28 cellular contexts compared by ENCODE assay signal in the genomic region with DNA sequence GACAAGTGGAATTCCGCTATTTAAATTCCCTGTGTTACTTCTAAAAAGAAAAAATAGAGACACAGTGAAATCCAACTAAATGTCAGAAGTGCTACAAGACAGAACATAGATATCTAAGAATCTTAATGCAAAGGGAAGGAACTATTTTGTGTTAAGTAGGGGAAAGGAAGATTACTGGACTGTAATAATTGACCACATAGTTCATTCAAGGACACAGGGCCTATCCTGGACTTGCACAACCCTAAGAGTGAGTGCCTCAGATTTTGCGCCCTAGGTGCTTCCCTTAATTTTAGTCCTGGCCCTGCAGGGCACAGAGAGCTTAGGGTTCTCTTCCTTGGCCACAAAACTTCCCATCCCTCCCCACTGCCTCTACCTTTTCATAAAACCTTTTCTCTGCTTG. TPM values are rescaled to one million over a fixed set of nuclear protein-coding genes. Genes with fewer than 3 reads are reported as not detected.
A peak's percentile ranks its signal among the peaks of the same experiment; 100 is the strongest.
DNase-seq lines count a peak whose midpoint lies in the region; ATAC-seq and TF ChIP-seq lines count a peak whose summit lies in the region.
"Had no signal": no experiment of that assay in that cellular context is flagged by ENCODE, and none has a peak within 500 bp of the region (broad histone marks: within the 10 kb centered on the region; RNA-seq: fewer than 3 reads in every experiment).

No MANE protein-coding gene starts in this region.

- H3K9me2 ChIP-seq in PC-9 (ENCODE audit: insufficient read depth), result no peaks in the 10 kb centered on the region

- no peak for TF ChIP-seq POLR2A in right lobe of liver (IDR thresholded peaks at IDR 0.05)

- no peaks in the 10 kb centered on the region for H3K27me3 ChIP-seq in PC-9 (ENCODE audit: insufficient read depth, low read depth)
- no peaks in the 10 kb centered on the region for H3K27me3 ChIP-seq in right lobe of liver
- H3K27me3 ChIP-seq: pancreas, Peyer's patch, SJCRH30, tibial nerve had no signal

- TF ChIP-seq CTCF in Calu3 (IDR thresholded peaks at IDR 0.05; ENCODE audit: unreplicated experiment), result no peak
- no peak for TF ChIP-seq CTCF in PC-9 (conservative IDR thresholded peaks at IDR 0.05)
- TF ChIP-seq CTCF in right lobe of liver (IDR thresholded peaks at IDR 0.05), result no peak

- no TSS peak for BruUV-seq in Calu3 (replicated peaks; lab: Mats Ljungman, UMichigan)
- no TSS peak for BruUV-seq in PC-9 (replicated peaks; lab: Mats Ljungman, UMichigan)

- H3K36me3 Mint-ChIP-seq in Calu3 (ENCODE audit: insufficient read depth, unreplicated experiment), result peaks cover 22% of the 10 kb centered on the region
- peaks cover 10% of the 10 kb centered on the region for H3K36me3 Mint-ChIP-seq in effector memory CD8-positive, alpha-beta T cell (ENCODE audit: insufficient read depth)
- peaks cover 7% of the 10 kb centered on the region for H3K36me3 Mint-ChIP-seq in activated CD4-positive, alpha-beta memory T cell treated with anti-CD3 and anti-CD28 coated beads, Interleukin-2, amount 10 ng/mL, durations not matched to agents 7 days and 5 days (ENCODE audit: low read depth)
- H3K36me3 Mint-ChIP-seq: activated CD4-positive, alpha-beta memory T cell treated with anti-CD3 and anti-CD28 coated beads for 36 hours; activated naive CD4-positive, alpha-beta T cell treated with anti-CD3 and anti-CD28 coated beads, Interleukin-2, amount 10 ng/mL, durations not matched to agents 7 days and 5 days had no signal

- H3K27ac Mint-ChIP-seq in Calu3 (ENCODE audit: unreplicated experiment), result peak overlapping the region; percentile 89
- H3K27ac Mint-ChIP-seq in effector memory CD8-positive, alpha-beta T cell, result peak overlapping the region; percentile 30 to 76
- H3K27ac Mint-ChIP-seq in activated CD4-positive, alpha-beta memory T cell treated with anti-CD3 and anti-CD28 coated beads, Interleukin-2, amount 10 ng/mL, durations not matched to agents 7 days and 5 days, result no peak overlapping the region
- H3K27ac Mint-ChIP-seq: activated CD4-positive, alpha-beta memory T cell treated with anti-CD3 and anti-CD28 coated beads for 36 hours; activated naive CD4-positive, alpha-beta T cell treated with anti-CD3 and anti-CD28 coated beads, Interleukin-2, amount 10 ng/mL, durations not matched to agents 7 days and 5 days; GM23338; nephron progenitor cell had no signal

- CTCF ChIA-PET in Calu3 (lab: Charles Lee) (interaction anchor here (0.6 kb wide), 1 partner anchor 1220 kb away, joined by 13 read pairs; the partner anchor contains the start of gene DBR1), PC-9 (lab: Charles Lee) (interaction anchor here (1.3 kb wide), 1 partner anchor 9 kb away, joined by 3 read pairs; no protein-coding TSS in a partner anchor)
- CTCF ChIA-PET in activated CD4-positive, alpha-beta memory T cell treated with anti-CD3 and anti-CD28 coated beads, Interleukin-2, amount 10 ng/mL, durations not matched to agents 7 days and 5 days (lab: Charles Lee), result no interaction called here

- H3F3A ChIP-seq in PC-9 (ENCODE audit: insufficient read depth, low read depth), result peaks cover 35% of the 10 kb centered on the region

- H3K9me3 ChIP-seq in PC-9 (ENCODE audit: insufficient read depth, low read depth), result no peaks in the 10 kb centered on the region
- H3K9me3 ChIP-seq in right lobe of liver, result no peaks in the 10 kb centered on the region
- H3K9me3 ChIP-seq: lower lobe of right lung, pancreas, Peyer's patch, SJCRH30, tibial nerve had no signal

- DNase-seq in Calu3 (no peak), PC-9 (peak in 1 of 2 experiments; percentile 46), right lobe of liver (no peak), NCI-H748 (lab: John Stamatoyannopoulos, UW; ENCODE audit: unreplicated experiment) (no peak), left colon (no peak)
- DNase-seq in effector memory CD8-positive, alpha-beta T cell, result no peak
- DNase-seq in activated CD4-positive, alpha-beta memory T cell treated with anti-CD3 and anti-CD28 coated beads, Interleukin-2, amount 10 ng/mL, durations not matched to agents 7 days and 5 days, result no peak
- DNase-seq: activated CD4-positive, alpha-beta memory T cell treated with anti-CD3 and anti-CD28 coated beads for 36 hours; activated CD4-positive, CD25-positive, alpha-beta regulatory T cell treated with anti-CD3 and anti-CD28 coated beads, Interleukin-2, amount 50 U/mL, for 72 hours; activated CD8-positive, alpha-beta memory T cell treated with anti-CD3 and anti-CD28 coated beads, Interleukin-2, amount 50 U/mL, for 48 hours; activated naive CD4-positive, alpha-beta T cell treated with anti-CD3 and anti-CD28 coated beads, Interleukin-2, amount 10 ng/mL, durations not matched to agents 7 days and 5 days; C1 segment of cervical spinal cord; caudate nucleus; dermis blood vessel endothelial cell; head of caudate nucleus; lower lobe of right lung; NCI-H1092 treated with DMSO at 0.1 percent for 48 hours; NCI-H187 treated with DMSO at 0.1 percent for 48 hours; NCI-H524 treated with DMSO at 0.1 percent for 48 hours; nephron progenitor cell; pancreas; Peyer's patch; stimulated activated CD4-positive, alpha-beta T cell treated with anti-CD3 and anti-CD28 coated beads, Interleukin-2, amount 100 ng/mL, for 24 hours; T-helper 1 cell had no signal

- H3K79me2 ChIP-seq in PC-9 (ENCODE audit: low read depth), result peaks cover 4% of the 10 kb centered on the region; the same call in 1 of the 2 replicates

- no peaks in the 10 kb centered on the region for H3K27me3 Mint-ChIP-seq in Calu3 (ENCODE audit: unreplicated experiment)
- H3K27me3 Mint-ChIP-seq in effector memory CD8-positive, alpha-beta T cell, result no peaks in the 10 kb centered on the region
- no peaks in the 10 kb centered on the region for H3K27me3 Mint-ChIP-seq in activated CD4-positive, alpha-beta memory T cell treated with anti-CD3 and anti-CD28 coated beads, Interleukin-2, amount 10 ng/mL, durations not matched to agents 7 days and 5 days
- H3K27me3 Mint-ChIP-seq: activated CD4-positive, alpha-beta memory T cell treated with anti-CD3 and anti-CD28 coated beads for 36 hours; activated naive CD4-positive, alpha-beta T cell treated with anti-CD3 and anti-CD28 coated beads, Interleukin-2, amount 10 ng/mL, durations not matched to agents 7 days and 5 days had no signal

- no peak overlapping the region for H3K4me3 Mint-ChIP-seq in Calu3 (ENCODE audit: low read depth, unreplicated experiment)
- no peak overlapping the region for H3K4me3 Mint-ChIP-seq in effector memory CD8-positive, alpha-beta T cell
- no peak overlapping the region for H3K4me3 Mint-ChIP-seq in activated CD4-positive, alpha-beta memory T cell treated with anti-CD3 and anti-CD28 coated beads, Interleukin-2, amount 10 ng/mL, durations not matched to agents 7 days and 5 days
- H3K4me3 Mint-ChIP-seq: activated CD4-positive, alpha-beta memory T cell treated with anti-CD3 and anti-CD28 coated beads for 36 hours; activated naive CD4-positive, alpha-beta T cell treated with anti-CD3 and anti-CD28 coated beads, Interleukin-2, amount 10 ng/mL, durations not matched to agents 7 days and 5 days; GM23338; nephron progenitor cell had no signal

- peaks cover 74% of the 10 kb centered on the region for H3K4me1 Mint-ChIP-seq in Calu3 (ENCODE audit: low read depth, unreplicated experiment)
- H3K4me1 Mint-ChIP-seq in effector memory CD8-positive, alpha-beta T cell (ENCODE audit: low read depth in 2 of 2), result peaks cover 15 to 29% of the 10 kb centered on the region in 2 donors
- H3K4me1 Mint-ChIP-seq in activated CD4-positive, alpha-beta memory T cell treated with anti-CD3 and anti-CD28 coated beads, Interleukin-2, amount 10 ng/mL, durations not matched to agents 7 days and 5 days, result peaks cover 11% of the 10 kb centered on the region

- peaks cover 61% of the 10 kb centered on the region for H3K4me1 ChIP-seq in PC-9 (replicated peaks; ENCODE audit: insufficient read depth)
- peaks cover 0 to 18% (median 0%) of the 10 kb centered on the region in 4 donors for H3K4me1 ChIP-seq in right lobe of liver

- H3K9me3 Mint-ChIP-seq in Calu3 (ENCODE audit: low read depth, unreplicated experiment), result no peaks in the 10 kb centered on the region
- no peaks in the 10 kb centered on the region for H3K9me3 Mint-ChIP-seq in effector memory CD8-positive, alpha-beta T cell
- no peaks in the 10 kb centered on the region for H3K9me3 Mint-ChIP-seq in activated CD4-positive, alpha-beta memory T cell treated with anti-CD3 and anti-CD28 coated beads, Interleukin-2, amount 10 ng/mL, durations not matched to agents 7 days and 5 days
- H3K9me3 Mint-ChIP-seq: activated CD4-positive, alpha-beta memory T cell treated with anti-CD3 and anti-CD28 coated beads for 36 hours; activated naive CD4-positive, alpha-beta T cell treated with anti-CD3 and anti-CD28 coated beads, Interleukin-2, amount 10 ng/mL, durations not matched to agents 7 days and 5 days; GM23338; nephron progenitor cell had no signal

- no peak for ATAC-seq in effector memory CD8-positive, alpha-beta T cell (replicated peaks)
- peak in 3 of 4 donors; percentile 18 to 39 (median 29) for ATAC-seq in right lobe of liver
- ATAC-seq in left colon, result no peak
- ATAC-seq: GM12878, GM23338 had no signal

- no peaks in the 10 kb centered on the region for H4K20me1 ChIP-seq in PC-9 (ENCODE audit: insufficient read depth)

- H2AFZ ChIP-seq in PC-9, result no peak overlapping the region
- H2AFZ ChIP-seq: GM23338 had no signal

- H3K27ac ChIP-seq in PC-9, result no peak overlapping the region; the same call in 1 of the 2 replicates
- no peak overlapping the region for H3K27ac ChIP-seq in right lobe of liver
- H3K27ac ChIP-seq: lower lobe of right lung, pancreas, SJCRH30, tibial nerve had no signal

- H3K4me2 ChIP-seq in PC-9, result peak overlapping the region; percentile 62
- H3K4me2 ChIP-seq: GM23338 had no signal

- WGBS in right lobe of liver (ENCODE audit: insufficient coverage, low coverage, low lambda C conversion rate, missing lambda C conversion rate), result 71% methylated on average over 2 of the region's 2 CpGs

- intact Hi-C loops in Calu3 (cut with micrococcal nuclease; ENCODE audit: unreplicated experiment), result no loop called here
- intact Hi-C loops in PC-9 (cut with micrococcal nuclease; ENCODE audit: unreplicated experiment), result no loop called here
- intact Hi-C loops in right lobe of liver (cut with DNase I), result no loop called here
- intact Hi-C loops in left colon (cut with DNase I, micrococcal nuclease), result no loop called here

- POLR2A ChIA-PET in PC-9 (lab: Charles Lee; ENCODE audit: unreplicated experiment), result no interaction called here
- POLR2A ChIA-PET in activated CD4-positive, alpha-beta memory T cell treated with anti-CD3 and anti-CD28 coated beads, Interleukin-2, amount 10 ng/mL, durations not matched to agents 7 days and 5 days (lab: Charles Lee), result no interaction called here

- H3K36me3 ChIP-seq in PC-9 (ENCODE audit: low read depth), result 0 out of 2 replicates have a peak, but pooled peaks cover 4% of the 10 kb centered on the region
- no peaks in the 10 kb centered on the region for H3K36me3 ChIP-seq in right lobe of liver
- H3K36me3 ChIP-seq: lower lobe of right lung, pancreas, Peyer's patch, SJCRH30, tibial nerve had no signal

- H3K4me3 ChIP-seq in PC-9, result no peak overlapping the region
- H3K4me3 ChIP-seq in right lobe of liver, result no peak overlapping the region
- H3K4me3 ChIP-seq: GM12878, GM23338, lower lobe of right lung, pancreas, Peyer's patch, SJCRH30, tibial nerve had no signal

RNA-seq across cellular contexts. Expression of gene IL20RB, which starts 3.5 kb away (rescaled TPM):
- total RNA-seq in Calu3 (2022) (8.5 and 12.0 TPM in 2 replicates), PC-9 (2021) (3.8 and 7.2 TPM in 2 replicates), right lobe of liver (1 to 10 TPM in 2 of 6 experiments, under 1 TPM in 4; 0.30 to 6.6 (median 0.52) TPM), left colon (1 to 10 TPM in 1 of 2 donors, under 1 TPM in 1; 0.89 to 1.3 TPM)
- 1 to 10 TPM; 1.4 to 1.6 TPM for total RNA-seq in activated CD4-positive, alpha-beta memory T cell treated with anti-CD3 and anti-CD28 coated beads, Interleukin-2, amount 10 ng/mL, durations not matched to agents 7 days and 5 days

Comparison
In these comparisons a context has a peak if more than half of its experiments do, and no peak if none do; other contexts are left out.
1. ATAC-seq: peak in right lobe of liver (3 of 4); none in effector memory CD8-positive, alpha-beta T cell (single experiment) and left colon (single experiment).